In the genomic region with DNA sequence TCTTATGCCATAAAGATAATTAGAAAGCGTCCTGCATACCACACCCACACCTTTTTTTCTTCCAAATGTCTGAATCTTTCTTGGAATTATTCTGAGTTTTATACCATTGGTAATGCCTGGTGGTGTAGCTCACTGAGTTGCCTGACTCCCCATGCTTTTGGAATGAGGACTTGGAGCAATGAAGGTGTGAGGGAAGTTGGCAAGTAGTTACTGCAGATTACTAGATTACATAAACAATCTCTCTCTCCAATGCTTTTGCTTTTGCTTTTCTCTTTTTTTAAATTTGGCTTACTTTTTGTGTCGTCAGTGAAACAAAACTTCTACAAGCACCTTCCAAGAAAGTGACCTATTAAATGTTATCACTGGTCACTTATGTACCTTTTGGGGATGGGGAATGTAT, we compare ENCODE assay signal across 19 cellular contexts.
A peak's percentile ranks its signal among the peaks of the same experiment; 100 is the strongest.
DNase-seq lines count a peak whose midpoint lies in the region; FAIRE-seq and TF ChIP-seq lines count a peak whose summit lies in the region.
"Had no signal": no experiment of that assay in that cellular context is flagged by ENCODE, and none has a peak within 500 bp of the region (broad histone marks: within the 10 kb centered on the region; RNA-seq: fewer than 3 reads in every experiment).

No MANE protein-coding gene starts in this region.

- no peak overlapping the region for H3K9ac ChIP-seq in keratinocyte (ENCODE audit: control insufficient read depth, extremely low read depth, insufficient read depth, low read length)
- H3K9ac ChIP-seq: SK-N-SH had no signal

- H3K9me3 ChIP-seq in HEK293 (ENCODE audit: control insufficient read depth, insufficient read depth, low read depth, low read length) (no peaks in the 10 kb centered on the region), keratinocyte (ENCODE audit: control insufficient read depth, low read depth, low read length) (no peaks in the 10 kb centered on the region), OCI-LY7 (ENCODE audit: low read length) (no peaks in the 10 kb centered on the region)
- H3K9me3 ChIP-seq: BE2C, HAP-1, Peyer's patch, SK-N-SH had no signal

- H3K27ac ChIP-seq in HEK293 (ENCODE audit: extremely low read depth, low read depth, low read length) (no peak overlapping the region), keratinocyte (ENCODE audit: control insufficient read depth, insufficient read depth, low read length) (no peak overlapping the region), OCI-LY7 (ENCODE audit: low read depth, low read length, poor library complexity, severe bottlenecking) (no peak overlapping the region)
- H3K27ac ChIP-seq: 22Rv1, Peyer's patch had no signal

- H3K4me1 Mint-ChIP-seq in brain: peaks cover 92% of the 10 kb centered on the region
- peaks cover 35% of the 10 kb centered on the region for H3K4me1 Mint-ChIP-seq in activated T-cell treated with anti-CD3 and anti-CD28 coated beads, Interleukin-2, amount 50 U/mL, for 24 hours (ENCODE audit: low read depth)

- H3K4me3 Mint-ChIP-seq in brain: peak overlapping the region in 1 of 5 experiments; percentile 15
- no peak overlapping the region for H3K4me3 Mint-ChIP-seq in activated T-cell treated with anti-CD3 and anti-CD28 coated beads, Interleukin-2, amount 50 U/mL, for 24 hours
- H3K4me3 Mint-ChIP-seq: CD8-positive, alpha-beta T cell had no signal

- H3K27ac Mint-ChIP-seq in brain: peak overlapping the region; percentile 28 to 97 (median 63)
- no peak overlapping the region for H3K27ac Mint-ChIP-seq in activated T-cell treated with anti-CD3 and anti-CD28 coated beads, Interleukin-2, amount 50 U/mL, for 24 hours
- H3K27ac Mint-ChIP-seq: CD8-positive, alpha-beta T cell had no signal

- no peaks in the 10 kb centered on the region for H3K9me2 ChIP-seq in OCI-LY7 (ENCODE audit: insufficient read depth, low read length)
- H3K9me2 ChIP-seq: SK-N-SH had no signal

- H3K36me3 Mint-ChIP-seq in brain: no peaks in the 10 kb centered on the region
- H3K36me3 Mint-ChIP-seq in activated T-cell treated with anti-CD3 and anti-CD28 coated beads, Interleukin-2, amount 50 U/mL, for 24 hours (ENCODE audit: low read depth): peaks cover 23% of the 10 kb centered on the region

- no peaks in the 10 kb centered on the region for H3K27me3 ChIP-seq in keratinocyte (ENCODE audit: control insufficient read depth, extremely low read depth, insufficient read depth, low read length)
- H3K27me3 ChIP-seq: BE2C, Peyer's patch had no signal

- H3K9me1 ChIP-seq in keratinocyte (ENCODE audit: control insufficient read depth, extremely low read depth, insufficient read depth, low read length): no peaks in the 10 kb centered on the region

- no peaks in the 10 kb centered on the region for H3K79me2 ChIP-seq in keratinocyte (ENCODE audit: control insufficient read depth, insufficient read depth, low read length)
- H3K79me2 ChIP-seq in OCI-LY7 (ENCODE audit: insufficient read depth, low read depth, low read length): no peaks in the 10 kb centered on the region

- H3K4me3 ChIP-seq in HEK293 (ENCODE audit: low read depth, low read length): no peak overlapping the region
- H3K4me3 ChIP-seq in keratinocyte (ENCODE audit: control insufficient read depth in 2 of 3, extremely low read depth in 1 of 3, insufficient read depth in 2 of 3, low read depth in 1 of 3, low read length in 3 of 3): no peak overlapping the region
- H3K4me3 ChIP-seq in OCI-LY7 (ENCODE audit: low read depth, low read length, poor library complexity, severe bottlenecking): no peak overlapping the region
- H3K4me3 ChIP-seq: HAP-1, Peyer's patch had no signal

- H3K36me3 ChIP-seq in HEK293 (ENCODE audit: control insufficient read depth in 2 of 2, insufficient read depth in 1 of 2, low read length in 2 of 2) (no peaks in the 10 kb centered on the region), keratinocyte (ENCODE audit: control insufficient read depth in 2 of 2, extremely low read depth in 1 of 2, insufficient read depth in 2 of 2, low read length in 2 of 2) (no peaks in the 10 kb centered on the region), OCI-LY7 (ENCODE audit: insufficient read depth, low read length) (no peaks in the 10 kb centered on the region)
- H3K36me3 ChIP-seq: BE2C, HAP-1, Peyer's patch had no signal

- intact Hi-C loops in OCI-LY7 (cut with micrococcal nuclease; ENCODE audit: unreplicated experiment): no loop called here

- POLR2A ChIA-PET in HEK293 (lab: Yijun Ruan, JAX) (no interaction called here), OCI-LY7 (lab: Charles Lee) (interaction anchor here (0.7 to 1.1 kb wide), 2 partner anchors 12 to 139 kb away, joined by 3 read pairs; no protein-coding TSS in a partner anchor)

- peaks cover 10% of the 10 kb centered on the region for H3K4me1 ChIP-seq in HEK293 (ENCODE audit: control insufficient read depth, insufficient read depth, low read length)
- H3K4me1 ChIP-seq in keratinocyte (ENCODE audit: control insufficient read depth, extremely low read depth, insufficient read depth, low read length): peaks cover 17% of the 10 kb centered on the region
- peaks cover 8% of the 10 kb centered on the region for H3K4me1 ChIP-seq in OCI-LY7 (ENCODE audit: insufficient read depth, low read length, poor library complexity, severe bottlenecking)
- H3K4me1 ChIP-seq: Peyer's patch had no signal

- dilution Hi-C loops in keratinocyte (cut with MboI; ENCODE audit: extremely low pct_ligation_motif_present, low sequenced_read_pairs): no loop called here

- DNase-seq in DMS 273 (lab: John Stamatoyannopoulos, UW; ENCODE audit: unreplicated experiment) (peak; percentile 32), DMS 273 treated with DMSO at 0.1 percent for 48 hours (lab: John Stamatoyannopoulos, UW) (no peak), keratinocyte (ENCODE audit: low read depth, low spot score) (no peak), C1 segment of cervical spinal cord (lab: John Stamatoyannopoulos, UW) (no peak), OCI-LY7 (ENCODE audit: low spot score) (no peak)
- no peak for DNase-seq in activated T-cell treated with anti-CD3 and anti-CD28 coated beads, Interleukin-2, amount 50 U/mL, for 24 hours
- DNase-seq: BE2C; CD8-positive, alpha-beta T cell; Karpas-422; NCI-H1105 treated with DMSO at 0.1 percent for 48 hours; NCI-H1694 treated with DMSO at 0.1 percent for 48 hours; NCI-H510A treated with DMSO at 0.1 percent for 48 hours; Peyer's patch; Right ventricle myocardium superior; SK-N-SH had no signal

- H2AFZ ChIP-seq in keratinocyte (ENCODE audit: control insufficient read depth, low read length) (peak overlapping the region; percentile 4), OCI-LY7 (ENCODE audit: low read length) (no peak overlapping the region)

- FAIRE-seq in keratinocyte (lab: Jason Lieb, UNC): peak; percentile 41

- H3K4me2 ChIP-seq in keratinocyte (ENCODE audit: control insufficient read depth, extremely low read depth, insufficient read depth, low read depth, low read length) (no peak overlapping the region), OCI-LY7 (ENCODE audit: low read length) (no peak overlapping the region)
- H3K4me2 ChIP-seq: SK-N-SH had no signal

- H4K20me1 ChIP-seq in keratinocyte (ENCODE audit: control insufficient read depth, extremely low read depth, insufficient read depth, low read length) (no peaks in the 10 kb centered on the region), OCI-LY7 (ENCODE audit: insufficient read depth, low read length) (no peaks in the 10 kb centered on the region)

- no peaks in the 10 kb centered on the region for H3K27me3 Mint-ChIP-seq in brain
- no peaks in the 10 kb centered on the region for H3K27me3 Mint-ChIP-seq in activated T-cell treated with anti-CD3 and anti-CD28 coated beads, Interleukin-2, amount 50 U/mL, for 24 hours

- TF ChIP-seq CTCF in HEK293 (tag by site-specific recombination; IDR thresholded peaks at IDR 0.05) (no peak), brain (conservative IDR thresholded peaks at IDR 0.05) (no peak), keratinocyte (optimal IDR thresholded peaks at IDR 0.05 in 1 of 3, IDR thresholded peaks at IDR 0.05 in 1 of 3, conservative IDR thresholded peaks at IDR 0.05 in 1 of 3; ENCODE audit: extremely low read depth in 1 of 3, insufficient read depth in 2 of 3, low read length in 3 of 3) (no peak), OCI-LY7 (conservative IDR thresholded peaks at IDR 0.05; ENCODE audit: low read length) (no peak)

- BruUV-seq in OCI-LY7 (replicated peaks; lab: Mats Ljungman, UMichigan): no TSS peak

- peaks cover 0 to 4% (median 2%) of the 10 kb centered on the region in 5 experiments for H3K9me3 Mint-ChIP-seq in brain
- H3K9me3 Mint-ChIP-seq in activated T-cell treated with anti-CD3 and anti-CD28 coated beads, Interleukin-2, amount 50 U/mL, for 24 hours: no peaks in the 10 kb centered on the region
- H3K9me3 Mint-ChIP-seq: CD8-positive, alpha-beta T cell had no signal

- CTCF ChIA-PET in HEK293 (lab: Yijun Ruan, JAX) (no interaction called here), OCI-LY7 (lab: Charles Lee; ENCODE audit: unreplicated experiment) (no interaction called here)

TF ChIP-seq in HEK293, 187 proteins besides CTCF, POLR2A, EP300 and RAD21 (continues in another document):
- TF ChIP-seq, protein P1, sequence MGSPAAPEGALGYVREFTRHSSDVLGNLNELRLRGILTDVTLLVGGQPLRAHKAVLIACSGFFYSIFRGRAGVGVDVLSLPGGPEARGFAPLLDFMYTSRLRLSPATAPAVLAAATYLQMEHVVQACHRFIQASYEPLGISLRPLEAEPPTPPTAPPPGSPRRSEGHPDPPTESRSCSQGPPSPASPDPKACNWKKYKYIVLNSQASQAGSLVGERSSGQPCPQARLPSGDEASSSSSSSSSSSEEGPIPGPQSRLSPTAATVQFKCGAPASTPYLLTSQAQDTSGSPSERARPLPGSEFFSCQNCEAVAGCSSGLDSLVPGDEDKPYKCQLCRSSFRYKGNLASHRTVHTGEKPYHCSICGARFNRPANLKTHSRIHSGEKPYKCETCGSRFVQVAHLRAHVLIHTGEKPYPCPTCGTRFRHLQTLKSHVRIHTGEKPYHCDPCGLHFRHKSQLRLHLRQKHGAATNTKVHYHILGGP (tag by site-specific recombination; IDR thresholded peaks at IDR 0.05): peak; percentile 53; the same call in 1 of the 2 replicates
- TF ChIP-seq ZNF157 (tag by site-specific recombination; IDR thresholded peaks at IDR 0.05) (no peak), ZBTB17 (tag by site-specific recombination; IDR thresholded peaks at IDR 0.05) (0 out of 2 replicates have a peak, but pooled peaks have one; percentile 35)
- TF ChIP-seq, protein P2, sequence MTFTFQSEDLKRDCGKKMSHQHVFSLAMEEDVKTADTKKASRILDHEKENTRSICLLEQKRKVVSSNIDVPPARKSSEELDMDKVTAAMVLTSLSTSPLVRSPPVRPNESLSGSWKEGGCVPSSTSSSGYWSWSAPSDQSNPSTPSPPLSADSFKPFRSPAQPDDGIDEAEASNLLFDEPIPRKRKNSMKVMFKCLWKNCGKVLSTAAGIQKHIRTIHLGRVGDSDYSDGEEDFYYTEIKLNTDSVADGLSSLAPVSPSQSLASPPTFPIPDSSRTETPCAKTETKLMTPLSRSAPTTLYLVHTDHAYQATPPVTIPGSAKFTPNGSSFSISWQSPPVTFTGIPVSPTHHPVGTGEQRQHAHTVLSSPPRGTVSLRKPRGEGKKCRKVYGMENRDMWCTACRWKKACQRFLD (tag by site-specific recombination; IDR thresholded peaks at IDR 0.05): no peak
